8 cellular contexts compared by ENCODE assay signal in the genomic region with DNA sequence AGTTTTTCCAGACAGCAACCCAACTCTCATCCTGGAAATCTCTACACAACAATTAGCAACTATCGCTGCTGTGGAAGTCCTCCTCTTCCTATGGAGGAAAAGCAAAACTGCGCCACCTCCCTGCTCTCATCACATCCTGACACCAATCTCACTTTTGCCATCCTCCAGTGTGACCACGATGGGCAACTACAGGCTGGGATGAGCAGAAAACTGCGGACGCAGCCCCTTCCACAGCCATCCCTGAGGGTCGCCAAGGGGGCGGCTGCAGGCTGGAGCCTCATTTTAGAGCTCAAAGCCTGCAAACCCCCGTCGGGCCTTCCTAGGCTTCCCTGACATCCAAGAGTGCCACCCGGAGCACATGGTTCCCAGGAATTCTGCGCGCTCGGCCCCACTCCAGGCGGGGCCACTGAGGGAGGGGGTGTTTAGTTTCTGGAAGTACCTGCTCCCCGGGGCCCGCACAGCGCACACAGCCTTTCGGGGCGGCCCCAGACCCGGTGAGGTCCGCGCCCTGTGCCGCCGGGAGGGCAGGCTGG. TPM values are rescaled to one million over a fixed set of nuclear protein-coding genes. Genes with fewer than 3 reads are reported as not detected.
DNase-seq lines count a peak whose midpoint lies in the region; ATAC-seq and TF ChIP-seq lines count a peak whose summit lies in the region.

No MANE protein-coding gene starts in this region.

- no peaks in the 10 kb centered on the region for H3K27me3 ChIP-seq in CD4-positive, alpha-beta T cell (ENCODE audit: control insufficient read depth, insufficient read depth, low read length)
- H3K27me3 ChIP-seq in HCT116 (ENCODE audit: insufficient read depth, low read length) = no peaks in the 10 kb centered on the region

- POLR2A ChIA-PET in CD4-positive, alpha-beta T cell (lab: Charles Lee) = interaction anchor here (1.2 to 2.5 kb wide), 6 partner anchors 30 to 121 kb away, joined by 4 to 20 read pairs (median 10); a partner anchor contains a TSS
- POLR2A ChIA-PET in HCT116 (lab: Charles Lee) = no interaction called here

- no peaks in the 10 kb centered on the region for H3K27me3 Mint-ChIP-seq in CD4-positive, alpha-beta T cell

- no peak for TF ChIP-seq CTCF in CD4-positive, alpha-beta T cell (IDR thresholded peaks at IDR 0.05)
- TF ChIP-seq CTCF in HCT116 (IDR thresholded peaks at IDR 0.05 in 2 of 3, conservative IDR thresholded peaks at IDR 0.05 in 1 of 3; ENCODE audit: borderline replicate concordance in 1 of 3, insufficient read depth in 1 of 3, low read depth in 2 of 3, low read length in 2 of 3) (no peak), VCaP (conservative IDR thresholded peaks at IDR 0.05) (peak; percentile 50), retinal pigment epithelial cell (conservative IDR thresholded peaks at IDR 0.05; ENCODE audit: low read depth, low read length) (peak; percentile 18)

- peaks cover 11 to 12% of the 10 kb centered on the region in 2 experiments; a peak in 2 of 4 replicates for H3K36me3 ChIP-seq in HCT116 (ENCODE audit: control insufficient read depth in 1 of 2, insufficient read depth in 2 of 2, low read length in 2 of 2)

- peaks cover 7 to 16% of the 10 kb centered on the region in 2 experiments; a peak in 3 of 4 replicates for H3K4me1 ChIP-seq in HCT116 (ENCODE audit: control insufficient read depth in 1 of 2, insufficient read depth in 2 of 2, low read length in 2 of 2)

- no peak for TF ChIP-seq POLR2A in HCT116 (IDR thresholded peaks at IDR 0.05; ENCODE audit: borderline replicate concordance, extremely low read depth, insufficient read depth, insufficient read length)

- no peak for ATAC-seq in CD4-positive, alpha-beta T cell (ENCODE audit: poor library complexity)
- ATAC-seq in HCT116 = peak; percentile 6; the same call in 1 of the 2 replicates
- no peak for ATAC-seq in GM21723 (IDR thresholded peaks at IDR 0.05; ENCODE audit: unreplicated experiment)
- no peak for ATAC-seq in HG03342 (IDR thresholded peaks at IDR 0.05; ENCODE audit: unreplicated experiment)

- no peak for TF ChIP-seq RAD21 in HCT116 (IDR thresholded peaks at IDR 0.05; ENCODE audit: low read depth)

- no peaks in the 10 kb centered on the region for H3K9me3 Mint-ChIP-seq in CD4-positive, alpha-beta T cell

- peaks cover 24% of the 10 kb centered on the region for H3K79me2 ChIP-seq in HCT116 (ENCODE audit: insufficient read depth, low read length)

- H3K9me2 ChIP-seq in HCT116 (ENCODE audit: insufficient read depth) = no peaks in the 10 kb centered on the region

- no TSS peak for BruUV-seq in HCT116 (replicated peaks; lab: Mats Ljungman, UMichigan)

- no peak overlapping the region for H2AFZ ChIP-seq in HCT116 (ENCODE audit: low read depth, low read length, poor library complexity, severe bottlenecking)

- H3K27ac Mint-ChIP-seq in CD4-positive, alpha-beta T cell = peak overlapping the region; percentile 78

- CTCF ChIA-PET in CD4-positive, alpha-beta T cell (lab: Charles Lee) = no interaction called here
- CTCF ChIA-PET in HCT116 (lab: Charles Lee) = no interaction called here

- intact Hi-C loops in CD4-positive, alpha-beta T cell (cut with DNase I, micrococcal nuclease) = loop anchor here in 1 of 2 experiments (2.0 to 5.0 kb wide), 2 partner anchors 34 to 53 kb away; no protein-coding TSS in a partner anchor
- intact Hi-C loops in HCT116 (cut with micrococcal nuclease) = no loop called here

- RAD21 ChIA-PET in HCT116 (lab: Charles Lee; ENCODE audit: low non-redundant PET in 1 of 2, low total read pairs in 2 of 2, uncharacterized antibody in 2 of 2, unreplicated experiment in 2 of 2) = no interaction called here

- H3K4me3 ChIP-seq in HCT116 (replicated peaks in 1 of 2; ENCODE audit: low read depth in 1 of 2, low read length in 2 of 2) (peak overlapping the region; percentile 60 to 75), retinal pigment epithelial cell (ENCODE audit: low read length) (peak overlapping the region; percentile 47)

- H3K36me3 Mint-ChIP-seq in CD4-positive, alpha-beta T cell (ENCODE audit: low read depth) = peaks cover 21% of the 10 kb centered on the region

- no peak for DNase-seq in CD4-positive, alpha-beta T cell
- DNase-seq in HCT116 (ENCODE audit: low read depth, low spot score) (no peak), globus pallidus (ENCODE audit: low spot score) (peak; percentile 83), retinal pigment epithelial cell (ENCODE audit: low read depth) (no peak), HuH-7 (ENCODE audit: low spot score) (no peak)

- H3K4me3 Mint-ChIP-seq in CD4-positive, alpha-beta T cell = peak overlapping the region; percentile 83

- peak overlapping the region; percentile 75 for H3K9ac ChIP-seq in HCT116 (ENCODE audit: low read length)

- peaks cover 9% of the 10 kb centered on the region; the same call in 1 of the 2 replicates for H4K20me1 ChIP-seq in HCT116 (ENCODE audit: insufficient read depth)

- H3K4me2 ChIP-seq in HCT116 (ENCODE audit: low read length) = peak overlapping the region; percentile 99

- no peaks in the 10 kb centered on the region for H3K9me3 ChIP-seq in CD4-positive, alpha-beta T cell (ENCODE audit: control insufficient read depth, low read length)
- H3K9me3 ChIP-seq in HCT116 (ENCODE audit: control insufficient read depth in 1 of 2, insufficient read depth in 1 of 2, low read depth in 1 of 2, low read length in 2 of 2) = peaks cover 0 to 4% of the 10 kb centered on the region in 2 experiments; a peak in 1 of 4 replicates

- H3K4me1 Mint-ChIP-seq in CD4-positive, alpha-beta T cell (ENCODE audit: low read depth) = peaks cover 27% of the 10 kb centered on the region

- no peak overlapping the region for H3K27ac ChIP-seq in CD4-positive, alpha-beta T cell (ENCODE audit: low read depth, low read length)
- H3K27ac ChIP-seq in HCT116 (ENCODE audit: low read depth, low read length) (peak overlapping the region; percentile 68), VCaP (peak overlapping the region; percentile 72)

TF ChIP-seq in HCT116, 20 proteins besides CTCF, POLR2A, EP300 and RAD21 (continues in another document):
- TF ChIP-seq, protein P1, sequence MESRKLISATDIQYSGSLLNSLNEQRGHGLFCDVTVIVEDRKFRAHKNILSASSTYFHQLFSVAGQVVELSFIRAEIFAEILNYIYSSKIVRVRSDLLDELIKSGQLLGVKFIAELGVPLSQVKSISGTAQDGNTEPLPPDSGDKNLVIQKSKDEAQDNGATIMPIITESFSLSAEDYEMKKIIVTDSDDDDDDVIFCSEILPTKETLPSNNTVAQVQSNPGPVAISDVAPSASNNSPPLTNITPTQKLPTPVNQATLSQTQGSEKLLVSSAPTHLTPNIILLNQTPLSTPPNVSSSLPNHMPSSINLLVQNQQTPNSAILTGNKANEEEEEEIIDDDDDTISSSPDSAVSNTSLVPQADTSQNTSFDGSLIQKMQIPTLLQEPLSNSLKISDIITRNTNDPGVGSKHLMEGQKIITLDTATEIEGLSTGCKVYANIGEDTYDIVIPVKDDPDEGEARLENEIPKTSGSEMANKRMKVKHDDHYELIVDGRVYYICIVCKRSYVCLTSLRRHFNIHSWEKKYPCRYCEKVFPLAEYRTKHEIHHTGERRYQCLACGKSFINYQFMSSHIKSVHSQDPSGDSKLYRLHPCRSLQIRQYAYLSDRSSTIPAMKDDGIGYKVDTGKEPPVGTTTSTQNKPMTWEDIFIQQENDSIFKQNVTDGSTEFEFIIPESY (IDR thresholded peaks at IDR 0.05; ENCODE audit: extremely low read depth, insufficient replicate concordance, low read length) = no peak
- TF ChIP-seq CEBPB (IDR thresholded peaks at IDR 0.05; ENCODE audit: low read depth) (no peak), ELF1 (IDR thresholded peaks at IDR 0.05; ENCODE audit: borderline replicate concordance, low read depth) (no peak), POLR2AphosphoS5 (IDR thresholded peaks at IDR 0.05; ENCODE audit: low read depth, low read length) (no peak), JUND (IDR thresholded peaks at IDR 0.05) (no peak), FOSL1 (IDR thresholded peaks at IDR 0.05; ENCODE audit: low read depth) (no peak), YY1 (IDR thresholded peaks at IDR 0.05; ENCODE audit: extremely low read depth, insufficient replicate concordance, low read depth, low read length) (no peak), SIN3A (IDR thresholded peaks at IDR 0.05; ENCODE audit: low read depth) (no peak), TCF7L2 (IDR thresholded peaks at IDR 0.05; ENCODE audit: borderline replicate concordance, extremely low read depth, insufficient read depth, insufficient read length) (no peak)
- TF ChIP-seq, protein P2, sequence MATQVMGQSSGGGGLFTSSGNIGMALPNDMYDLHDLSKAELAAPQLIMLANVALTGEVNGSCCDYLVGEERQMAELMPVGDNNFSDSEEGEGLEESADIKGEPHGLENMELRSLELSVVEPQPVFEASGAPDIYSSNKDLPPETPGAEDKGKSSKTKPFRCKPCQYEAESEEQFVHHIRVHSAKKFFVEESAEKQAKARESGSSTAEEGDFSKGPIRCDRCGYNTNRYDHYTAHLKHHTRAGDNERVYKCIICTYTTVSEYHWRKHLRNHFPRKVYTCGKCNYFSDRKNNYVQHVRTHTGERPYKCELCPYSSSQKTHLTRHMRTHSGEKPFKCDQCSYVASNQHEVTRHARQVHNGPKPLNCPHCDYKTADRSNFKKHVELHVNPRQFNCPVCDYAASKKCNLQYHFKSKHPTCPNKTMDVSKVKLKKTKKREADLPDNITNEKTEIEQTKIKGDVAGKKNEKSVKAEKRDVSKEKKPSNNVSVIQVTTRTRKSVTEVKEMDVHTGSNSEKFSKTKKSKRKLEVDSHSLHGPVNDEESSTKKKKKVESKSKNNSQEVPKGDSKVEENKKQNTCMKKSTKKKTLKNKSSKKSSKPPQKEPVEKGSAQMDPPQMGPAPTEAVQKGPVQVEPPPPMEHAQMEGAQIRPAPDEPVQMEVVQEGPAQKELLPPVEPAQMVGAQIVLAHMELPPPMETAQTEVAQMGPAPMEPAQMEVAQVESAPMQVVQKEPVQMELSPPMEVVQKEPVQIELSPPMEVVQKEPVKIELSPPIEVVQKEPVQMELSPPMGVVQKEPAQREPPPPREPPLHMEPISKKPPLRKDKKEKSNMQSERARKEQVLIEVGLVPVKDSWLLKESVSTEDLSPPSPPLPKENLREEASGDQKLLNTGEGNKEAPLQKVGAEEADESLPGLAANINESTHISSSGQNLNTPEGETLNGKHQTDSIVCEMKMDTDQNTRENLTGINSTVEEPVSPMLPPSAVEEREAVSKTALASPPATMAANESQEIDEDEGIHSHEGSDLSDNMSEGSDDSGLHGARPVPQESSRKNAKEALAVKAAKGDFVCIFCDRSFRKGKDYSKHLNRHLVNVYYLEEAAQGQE (IDR thresholded peaks at IDR 0.05; ENCODE audit: low read depth) = no peak

RNA-seq across cellular contexts. Expression of a gene that starts 1.2 kb away (rescaled TPM):
- 1 to 10 TPM; 5.9 to 6.3 TPM for total RNA-seq in CD4-positive, alpha-beta T cell
- 20.4 TPM for total RNA-seq in HCT116 (2021; ENCODE audit: unreplicated experiment)
- polyA plus RNA-seq in HCT116 (2012) = 8.9 and 10.9 TPM in 2 replicates

RNA-seq across cellular contexts. Expression of a gene that starts 43.6 kb away (rescaled TPM):
- total RNA-seq in CD4-positive, alpha-beta T cell = not detected
- 29.7 TPM for total RNA-seq in HCT116 (2021; ENCODE audit: unreplicated experiment)
- 15.9 and 20.7 TPM in 2 replicates for polyA plus RNA-seq in HCT116 (2012)

RNA-seq across cellular contexts. Expression of a gene that starts 55.8 kb away (rescaled TPM):
- 10 to 100 TPM; 54.5 to 56.0 TPM for total RNA-seq in CD4-positive, alpha-beta T cell
- 73.6 TPM for total RNA-seq in HCT116 (2021; ENCODE audit: unreplicated experiment)
- polyA plus RNA-seq in HCT116 (2012) = 59.4 and 59.5 TPM in 2 replicates

Comparison
In these comparisons a context has a peak if more than half of its experiments do, and no peak if none do; other contexts are left out.
1. CTCF ChIP-seq: peak in VCaP (single experiment) and retinal pigment epithelial cell (single experiment); none in CD4-positive, alpha-beta T cell (single experiment) and HCT116 (0 of 3).
2. RNA of a gene that starts 43.6 kb away (total RNA-seq): 29.7 TPM in HCT116 (single experiment); not detected in CD4-positive, alpha-beta T cell; every median in the first group is over 10 times any median in the second.